In the genomic region with DNA sequence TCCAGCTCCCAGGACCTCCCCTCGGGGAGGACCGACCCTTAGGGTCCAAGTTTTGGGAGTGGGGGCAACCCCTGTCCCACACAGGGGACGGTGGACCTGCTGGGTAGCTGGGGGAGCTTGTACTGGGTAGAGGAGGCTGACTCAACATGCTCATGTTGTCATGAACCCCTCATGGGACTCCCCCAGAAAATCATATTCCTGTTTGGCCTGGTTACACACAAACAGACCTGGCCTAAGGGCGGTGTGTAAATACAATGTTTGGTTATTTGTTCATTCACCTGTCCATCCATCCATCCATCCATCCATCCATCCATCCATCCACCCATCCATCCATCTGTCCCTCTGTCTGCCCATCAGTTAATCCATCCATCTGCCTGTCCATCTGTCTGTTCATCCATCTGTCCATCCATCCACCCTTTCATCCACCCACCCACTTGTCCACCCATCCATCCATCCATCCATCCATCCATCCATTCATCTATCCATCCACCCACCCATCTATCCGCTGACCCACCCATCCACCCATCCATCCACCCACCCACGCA, we compare ENCODE assay signal across 23 cellular contexts.
DNase-seq lines count a peak whose midpoint lies in the region; ATAC-seq, FAIRE-seq and TF ChIP-seq lines count a peak whose summit lies in the region.
"Had no signal": no experiment of that assay in that cellular context is flagged by ENCODE, and none has a peak within 500 bp of the region (broad histone marks: within the 10 kb centered on the region; RNA-seq: fewer than 3 reads in every experiment).

No MANE protein-coding gene starts in this region.

- H3K9ac ChIP-seq in K562 (ENCODE audit: insufficient read depth in 1 of 2, low read depth in 2 of 2, low read length in 2 of 2) = no peak overlapping the region
- no peak overlapping the region for H3K9ac ChIP-seq in kidney (ENCODE audit: low read length in 2 of 2)
- H3K9ac ChIP-seq: BLaER1 had no signal

- no peak for TF ChIP-seq RAD21 in K562 (CRISPR knock-in tag; conservative IDR thresholded peaks at IDR 0.05 in 1 of 2, IDR thresholded peaks at IDR 0.05 in 1 of 2)

- no peaks in the 10 kb centered on the region for H3K79me2 ChIP-seq in K562 (ENCODE audit: control insufficient read depth, insufficient read depth, low read length)

- H3K9me1 ChIP-seq in K562 (ENCODE audit: control insufficient read depth, insufficient read depth, low read length) = peaks cover 4% of the 10 kb centered on the region

- FAIRE-seq in K562 (lab: Jason Lieb, UNC) (no peak), kidney (lab: Jason Lieb, UNC) (no peak)
- FAIRE-seq: A204.1 had no signal

- CTCF ChIA-PET in activated CD8-positive, alpha-beta T cell treated with anti-CD3 and anti-CD28 coated beads for 36 hours (lab: Charles Lee) = interaction anchor here (0.7 kb wide), 1 partner anchor 43 kb away, joined by 3 read pairs; no protein-coding TSS in a partner anchor
- CTCF ChIA-PET in activated CD8-positive, alpha-beta T cell treated with anti-CD3 and anti-CD28 coated beads, Interleukin-2, amount 10 ng/mL, durations not matched to agents 7 days and 5 days (lab: Charles Lee) = no interaction called here
- CTCF ChIA-PET in K562 (lab: Yijun Ruan, JAX; ENCODE audit: low intra/inter-chr PET ratio) = no interaction called here
- CTCF ChIA-PET in MCF 10A (lab: Yijun Ruan, JAX) = interaction anchor here (1.0 kb wide), 2 partner anchors 925 to 978 kb away, joined by 3 read pairs; no protein-coding TSS in a partner anchor

- no peak overlapping the region for H3K27ac ChIP-seq in K562 (ENCODE audit: extremely low read depth, low read depth, low read length)
- no peak overlapping the region for H3K27ac ChIP-seq in kidney (ENCODE audit: low read depth in 2 of 2, low read length in 2 of 2)
- no peak overlapping the region for H3K27ac ChIP-seq in sigmoid colon
- H3K27ac ChIP-seq: BLaER1, PC-9, SJSA1 had no signal

- H2AFZ ChIP-seq in K562 (ENCODE audit: low read depth, low read length) = no peak overlapping the region
- H2AFZ ChIP-seq: GM23338, PC-9 had no signal

- H3K9me3 Mint-ChIP-seq in activated CD8-positive, alpha-beta T cell treated with anti-CD3 and anti-CD28 coated beads for 36 hours = no peaks in the 10 kb centered on the region
- no peaks in the 10 kb centered on the region for H3K9me3 Mint-ChIP-seq in activated CD8-positive, alpha-beta T cell treated with anti-CD3 and anti-CD28 coated beads, Interleukin-2, amount 10 ng/mL, durations not matched to agents 7 days and 5 days (ENCODE audit: insufficient read depth)
- H3K9me3 Mint-ChIP-seq in MCF 10A (ENCODE audit: unreplicated experiment) = no peaks in the 10 kb centered on the region
- H3K9me3 Mint-ChIP-seq in effector memory CD8-positive, alpha-beta T cell = no peaks in the 10 kb centered on the region
- H3K9me3 Mint-ChIP-seq: CD4-positive, alpha-beta T cell had no signal

- H3K4me3 Mint-ChIP-seq in activated CD8-positive, alpha-beta T cell treated with anti-CD3 and anti-CD28 coated beads for 36 hours = no peak overlapping the region
- H3K4me3 Mint-ChIP-seq in activated CD8-positive, alpha-beta T cell treated with anti-CD3 and anti-CD28 coated beads, Interleukin-2, amount 10 ng/mL, durations not matched to agents 7 days and 5 days = no peak overlapping the region
- no peak overlapping the region for H3K4me3 Mint-ChIP-seq in MCF 10A (ENCODE audit: unreplicated experiment)
- no peak overlapping the region for H3K4me3 Mint-ChIP-seq in effector memory CD8-positive, alpha-beta T cell
- H3K4me3 Mint-ChIP-seq: CD4-positive, alpha-beta T cell; GM23338 had no signal

- H3K36me3 Mint-ChIP-seq in activated CD8-positive, alpha-beta T cell treated with anti-CD3 and anti-CD28 coated beads for 36 hours (ENCODE audit: low read depth) = no peaks in the 10 kb centered on the region
- no peaks in the 10 kb centered on the region for H3K36me3 Mint-ChIP-seq in activated CD8-positive, alpha-beta T cell treated with anti-CD3 and anti-CD28 coated beads, Interleukin-2, amount 10 ng/mL, durations not matched to agents 7 days and 5 days (ENCODE audit: low read depth)
- no peaks in the 10 kb centered on the region for H3K36me3 Mint-ChIP-seq in MCF 10A (ENCODE audit: insufficient read depth, unreplicated experiment)
- H3K36me3 Mint-ChIP-seq in effector memory CD8-positive, alpha-beta T cell (ENCODE audit: insufficient read depth) = peaks cover 4% of the 10 kb centered on the region

- H4K20me1 ChIP-seq in K562 (replicated peaks; ENCODE audit: control insufficient read depth, insufficient read depth, low read length) = peaks cover 3% of the 10 kb centered on the region; the same call in 1 of the 2 replicates

- H3K4me3 ChIP-seq in K562 (no peak overlapping the region), kidney (ENCODE audit: low read length in 2 of 2) (no peak overlapping the region), sigmoid colon (no peak overlapping the region)
- H3K4me3 ChIP-seq: BLaER1, GM23338, HAP-1, PC-9, SJSA1 had no signal

- H3K27me3 ChIP-seq in K562 (ENCODE audit: control insufficient read depth in 2 of 2, insufficient read depth in 2 of 2, low read length in 2 of 2) (peaks cover 27 to 70% of the 10 kb centered on the region in 2 experiments; a peak in 4 of 5 replicates), sigmoid colon (no peaks in the 10 kb centered on the region)
- H3K27me3 ChIP-seq: BLaER1, SJSA1 had no signal

- BruUV-seq in K562 (replicated peaks; lab: Mats Ljungman, UMichigan) (no TSS peak), MCF 10A (replicated peaks; lab: Mats Ljungman, UMichigan) (no TSS peak)

- intact Hi-C loops in activated CD8-positive, alpha-beta T cell treated with anti-CD3 and anti-CD28 coated beads for 36 hours (cut with micrococcal nuclease) = loop anchor here (10.0 kb wide), 1 partner anchor 445 kb away; no protein-coding TSS in a partner anchor
- intact Hi-C loops in K562 (cut with micrococcal nuclease) (loop anchor here (5.0 to 10.0 kb wide), 2 partner anchors 43 to 925 kb away; no protein-coding TSS in a partner anchor), kidney (cut with DNase I) (no loop called here), sigmoid colon (cut with DNase I) (no loop called here), MCF 10A (cut with micrococcal nuclease) (loop anchor here (10.0 kb wide), 1 partner anchor 975 kb away; no protein-coding TSS in a partner anchor)

- DNase-seq in activated CD8-positive, alpha-beta T cell treated with anti-CD3 and anti-CD28 coated beads for 36 hours = no peak
- DNase-seq in activated CD8-positive, alpha-beta T cell treated with anti-CD3 and anti-CD28 coated beads, Interleukin-2, amount 10 ng/mL, durations not matched to agents 7 days and 5 days = no peak
- no peak for DNase-seq in K562 (ENCODE audit: extremely low read depth in 1 of 4, low spot score in 3 of 4)
- DNase-seq in kidney = peak; percentile 32
- DNase-seq in sigmoid colon = peak; percentile 11
- no peak for DNase-seq in NOMO-1 treated with DMSO at 0.1 percent for 48 hours (lab: John Stamatoyannopoulos, UW; ENCODE audit: unreplicated experiment)
- DNase-seq in MCF 10A (ENCODE audit: unreplicated experiment) = no peak
- DNase-seq in effector memory CD8-positive, alpha-beta T cell = no peak
- DNase-seq: CD4-positive, alpha-beta T cell; DMS53; KG1; MM.1S; NCI-H1048; NCI-H1417; NCI-H1694; NCI-H2029 treated with DMSO at 0.1 percent for 48 hours; NK-92 treated with Interleukin-12 subunit alpha and Interleukin-12 subunit beta, amount 100 ng/mL, for 24 hours; PC-9 had no signal

- H3K4me2 ChIP-seq in K562 (ENCODE audit: insufficient read depth, low read length) = no peak overlapping the region
- H3K4me2 ChIP-seq: GM23338, PC-9 had no signal

- in situ Hi-C loops in K562 (cut with MboI) = no loop called here

- no peak for TF ChIP-seq CTCF in activated CD8-positive, alpha-beta T cell treated with anti-CD3 and anti-CD28 coated beads for 36 hours (IDR thresholded peaks at IDR 0.05)
- no peak for TF ChIP-seq CTCF in K562 (IDR thresholded peaks at IDR 0.05 in 2 of 3, conservative IDR thresholded peaks at IDR 0.05 in 1 of 3; ENCODE audit: insufficient read depth in 2 of 3, low read depth in 1 of 3, low read length in 3 of 3)
- TF ChIP-seq CTCF in kidney (IDR thresholded peaks at IDR 0.05; ENCODE audit: borderline replicate concordance, extremely low read depth, insufficient read depth) = no peak
- TF ChIP-seq CTCF in sigmoid colon (IDR thresholded peaks at IDR 0.05) = no peak
- TF ChIP-seq CTCF in MCF 10A (IDR thresholded peaks at IDR 0.05; ENCODE audit: unreplicated experiment) = no peak

- peaks cover 11 to 55% of the 10 kb centered on the region in 2 experiments for H3K4me1 ChIP-seq in K562 (replicated peaks in 1 of 2; ENCODE audit: control insufficient read depth in 2 of 2, insufficient read depth in 2 of 2, low read length in 2 of 2)
- peaks cover 0 to 9% of the 10 kb centered on the region in 2 donors for H3K4me1 ChIP-seq in kidney (ENCODE audit: control insufficient read depth in 1 of 2, insufficient read depth in 1 of 2, low read depth in 1 of 2, low read length in 2 of 2)
- peaks cover 0 to 10% (median 7%) of the 10 kb centered on the region in 4 donors for H3K4me1 ChIP-seq in sigmoid colon
- H3K4me1 ChIP-seq: HAP-1 had no signal

- H3K9me3 ChIP-seq in K562 (replicated peaks; ENCODE audit: control insufficient read depth, insufficient read depth, low read depth, low read length) (no peaks in the 10 kb centered on the region), kidney (ENCODE audit: control insufficient read depth in 1 of 2, low read length in 2 of 2) (no peaks in the 10 kb centered on the region), sigmoid colon (no peaks in the 10 kb centered on the region)
- H3K9me3 ChIP-seq: BLaER1, HAP-1, SJSA1 had no signal

- 5% methylated on average over 4 of the region's 6 CpGs for WGBS in K562 (ENCODE audit: insufficient coverage, low coverage, missing lambda C conversion rate)
- WGBS in sigmoid colon, 2 donors = 90 to 92% methylated on average over 6 of the region's 6 CpGs

- no peaks in the 10 kb centered on the region for H3K27me3 Mint-ChIP-seq in activated CD8-positive, alpha-beta T cell treated with anti-CD3 and anti-CD28 coated beads for 36 hours
- H3K27me3 Mint-ChIP-seq in activated CD8-positive, alpha-beta T cell treated with anti-CD3 and anti-CD28 coated beads, Interleukin-2, amount 10 ng/mL, durations not matched to agents 7 days and 5 days (ENCODE audit: low read depth) = peaks cover 7% of the 10 kb centered on the region
- H3K27me3 Mint-ChIP-seq in MCF 10A (ENCODE audit: insufficient read depth, unreplicated experiment) = no peaks in the 10 kb centered on the region
- H3K27me3 Mint-ChIP-seq in effector memory CD8-positive, alpha-beta T cell = no peaks in the 10 kb centered on the region
- H3K27me3 Mint-ChIP-seq: CD4-positive, alpha-beta T cell had no signal

- ATAC-seq in activated CD8-positive, alpha-beta T cell treated with anti-CD3 and anti-CD28 coated beads for 36 hours = peak; percentile 40
- no peak for ATAC-seq in activated CD8-positive, alpha-beta T cell treated with anti-CD3 and anti-CD28 coated beads, Interleukin-2, amount 10 ng/mL, durations not matched to agents 7 days and 5 days
- ATAC-seq in K562 = no peak
- no peak for ATAC-seq in effector memory CD8-positive, alpha-beta T cell (replicated peaks)
- ATAC-seq: GM23338 had no signal

- H3K27ac Mint-ChIP-seq in activated CD8-positive, alpha-beta T cell treated with anti-CD3 and anti-CD28 coated beads for 36 hours = no peak overlapping the region
- H3K27ac Mint-ChIP-seq in activated CD8-positive, alpha-beta T cell treated with anti-CD3 and anti-CD28 coated beads, Interleukin-2, amount 10 ng/mL, durations not matched to agents 7 days and 5 days = no peak overlapping the region
- H3K27ac Mint-ChIP-seq in MCF 10A (ENCODE audit: low read depth, unreplicated experiment) = no peak overlapping the region
- no peak overlapping the region for H3K27ac Mint-ChIP-seq in effector memory CD8-positive, alpha-beta T cell
- H3K27ac Mint-ChIP-seq: CD4-positive, alpha-beta T cell; GM23338 had no signal

- peaks cover 13% of the 10 kb centered on the region for H3K4me1 Mint-ChIP-seq in activated CD8-positive, alpha-beta T cell treated with anti-CD3 and anti-CD28 coated beads for 36 hours (ENCODE audit: low read depth)
- H3K4me1 Mint-ChIP-seq in activated CD8-positive, alpha-beta T cell treated with anti-CD3 and anti-CD28 coated beads, Interleukin-2, amount 10 ng/mL, durations not matched to agents 7 days and 5 days (ENCODE audit: low read depth) = peaks cover 21% of the 10 kb centered on the region
- peaks cover 11% of the 10 kb centered on the region for H3K4me1 Mint-ChIP-seq in MCF 10A (ENCODE audit: insufficient read depth, unreplicated experiment)
- H3K4me1 Mint-ChIP-seq in effector memory CD8-positive, alpha-beta T cell (ENCODE audit: low read depth in 2 of 2) = peaks cover 12 to 13% of the 10 kb centered on the region in 2 donors

- TF ChIP-seq EP300 in K562 (IDR thresholded peaks at IDR 0.05; ENCODE audit: low read length) = no peak
- TF ChIP-seq EP300 in sigmoid colon (IDR thresholded peaks at IDR 0.05) = no peak

- POLR2A ChIA-PET in activated CD8-positive, alpha-beta T cell treated with anti-CD3 and anti-CD28 coated beads for 36 hours (lab: Charles Lee) = no interaction called here
- POLR2A ChIA-PET in activated CD8-positive, alpha-beta T cell treated with anti-CD3 and anti-CD28 coated beads, Interleukin-2, amount 10 ng/mL, durations not matched to agents 7 days and 5 days (lab: Charles Lee) = interaction anchor here (0.6 kb wide), 1 partner anchor 467 kb away, joined by 4 read pairs; no protein-coding TSS in a partner anchor
- POLR2A ChIA-PET in K562 (lab: Yijun Ruan, JAX) = no interaction called here
- POLR2A ChIA-PET in MCF 10A (lab: Yijun Ruan, JAX) = interaction anchor here (0.6 kb wide), 1 partner anchor 155 kb away, joined by 4 read pairs; no protein-coding TSS in a partner anchor

- no peak for TF ChIP-seq POLR2A in K562 (conservative IDR thresholded peaks at IDR 0.05)
- TF ChIP-seq POLR2A in sigmoid colon (IDR thresholded peaks at IDR 0.05) = no peak

- no peaks in the 10 kb centered on the region for H3K36me3 ChIP-seq in K562 (ENCODE audit: control insufficient read depth, insufficient read depth, low read length)
- H3K36me3 ChIP-seq in kidney (ENCODE audit: control insufficient read depth in 1 of 2, insufficient read depth in 2 of 2, low read length in 2 of 2) = no peaks in the 10 kb centered on the region
- no peaks in the 10 kb centered on the region for H3K36me3 ChIP-seq in sigmoid colon
- H3K36me3 ChIP-seq: BLaER1, HAP-1, SJSA1 had no signal

Comparison
In these comparisons a context has a peak if more than half of its experiments do, and no peak if none do; other contexts are left out.
1. CTCF ChIA-PET loops: an anchor here in activated CD8-positive, alpha-beta T cell treated with anti-CD3 and anti-CD28 coated beads for 36 hours (0.7 kb wide) and MCF 10A (1.0 kb wide); none called in activated CD8-positive, alpha-beta T cell treated with anti-CD3 and anti-CD28 coated beads, Interleukin-2, amount 10 ng/mL, durations not matched to agents 7 days and 5 days and K562.
2. POLR2A ChIA-PET loops: an anchor here in activated CD8-positive, alpha-beta T cell treated with anti-CD3 and anti-CD28 coated beads, Interleukin-2, amount 10 ng/mL, durations not matched to agents 7 days and 5 days (0.6 kb wide) and MCF 10A (0.6 kb wide); none called in activated CD8-positive, alpha-beta T cell treated with anti-CD3 and anti-CD28 coated beads for 36 hours and K562.
3. DNase-seq: peak in kidney (single experiment) and sigmoid colon (single experiment); none in activated CD8-positive, alpha-beta T cell treated with anti-CD3 and anti-CD28 coated beads for 36 hours (single experiment), activated CD8-positive, alpha-beta T cell treated with anti-CD3 and anti-CD28 coated beads, Interleukin-2, amount 10 ng/mL, durations not matched to agents 7 days and 5 days (single experiment), K562 (0 of 4), NOMO-1 treated with DMSO at 0.1 percent for 48 hours (single experiment), MCF 10A (single experiment) and effector memory CD8-positive, alpha-beta T cell (0 of 3).
4. intact Hi-C loops: an anchor here in activated CD8-positive, alpha-beta T cell treated with anti-CD3 and anti-CD28 coated beads for 36 hours (10.0 kb wide), K562 (5.0 to 10.0 kb wide) and MCF 10A (10.0 kb wide); none called in kidney and sigmoid colon.